8 cellular contexts compared by ENCODE assay signal in genomic region chr16:31179153-31179746, GRCh38. TPM values are rescaled to one million over a fixed set of nuclear protein-coding genes. Genes with fewer than 3 reads are reported as not detected.
A peak's percentile ranks its signal among the peaks of the same experiment; 100 is the strongest.
DNase-seq lines count a peak whose midpoint lies in the region; ATAC-seq and TF ChIP-seq lines count a peak whose summit lies in the region.

No MANE protein-coding gene starts in this region.

- H3K4me3 ChIP-seq in astrocyte of the cerebellum (ENCODE audit: low read depth, low read length) (peak overlapping the region; percentile 94), right lobe of liver (peak overlapping the region; percentile 78 to 97 (median 79)), transverse colon (peak overlapping the region; percentile 70 to 99 (median 94))

- DNase-seq in astrocyte of the cerebellum (ENCODE audit: low read depth) = no peak
- no peak for DNase-seq in right lobe of liver
- DNase-seq in transverse colon = no peak
- no peak for DNase-seq in NCI-H2196 (lab: John Stamatoyannopoulos, UW; ENCODE audit: unreplicated experiment)

- WGBS in right lobe of liver (ENCODE audit: insufficient coverage, low coverage, low lambda C conversion rate, missing lambda C conversion rate) = 4% methylated on average over 27 of the region's 29 CpGs
- 2 to 18% methylated on average over 4 to 29 of the region's 29 CpGs for WGBS in transverse colon (ENCODE audit: low coverage in 1 of 2), 2 donors

- ATAC-seq in GM18861 (IDR thresholded peaks at IDR 0.05; ENCODE audit: unreplicated experiment) (peak; percentile 3), HG03159 (IDR thresholded peaks at IDR 0.05; ENCODE audit: unreplicated experiment) (peak; percentile 11), right lobe of liver (peak in 1 of 4 donors; percentile 0), HG02588 (IDR thresholded peaks at IDR 0.05; ENCODE audit: unreplicated experiment) (no peak), GM21515 (IDR thresholded peaks at IDR 0.05; ENCODE audit: unreplicated experiment) (no peak)

- H3K4me1 ChIP-seq in right lobe of liver (peaks cover 0 to 19% (median 7%) of the 10 kb centered on the region in 4 donors), transverse colon (peaks cover 19 to 41% (median 32%) of the 10 kb centered on the region in 4 donors)

- no peak for TF ChIP-seq CTCF in astrocyte of the cerebellum (IDR thresholded peaks at IDR 0.05; ENCODE audit: low read depth, low read length, missing control alignments)
- TF ChIP-seq CTCF in right lobe of liver (IDR thresholded peaks at IDR 0.05) = no peak
- no peak for TF ChIP-seq CTCF in transverse colon (IDR thresholded peaks at IDR 0.05)

- no peaks in the 10 kb centered on the region for H3K9me3 ChIP-seq in right lobe of liver
- H3K9me3 ChIP-seq in transverse colon = no peaks in the 10 kb centered on the region

- H3K36me3 ChIP-seq in right lobe of liver (peaks cover 3 to 20% (median 10%) of the 10 kb centered on the region in 4 donors), transverse colon (peaks cover 0 to 19% (median 6%) of the 10 kb centered on the region in 4 donors)

- TF ChIP-seq POLR2A in right lobe of liver (IDR thresholded peaks at IDR 0.05) (no peak), transverse colon (IDR thresholded peaks at IDR 0.05) (no peak)

- intact Hi-C loops in right lobe of liver (cut with DNase I) (no loop called here), transverse colon (cut with DNase I; ENCODE audit: low total_unique reads) (no loop called here)

- H3K27me3 ChIP-seq in right lobe of liver = no peaks in the 10 kb centered on the region
- no peaks in the 10 kb centered on the region for H3K27me3 ChIP-seq in transverse colon

- H3K27ac ChIP-seq in right lobe of liver (peak overlapping the region; percentile 97 to 99 (median 97)), transverse colon (peak overlapping the region; percentile 96 to 99 (median 98))

- in situ Hi-C loops in astrocyte of the cerebellum (cut with HindIII; ENCODE audit: low sequenced_read_pairs) (no loop called here), transverse colon (cut with MboI; ENCODE audit: low pct_ligation_motif_present in 1 of 4, low pct_unique_long_range_greater_than_20kb in 1 of 4, low sequenced_read_pairs in 3 of 4) (loop anchor here in 1 of 4 donors (25.0 kb wide), 1 partner anchor 258 kb away; the partner anchor contains the start of genes COX6A2 and ZNF843)

- no peak for TF ChIP-seq EP300 in transverse colon (IDR thresholded peaks at IDR 0.05; ENCODE audit: low read depth)

RNA-seq across cellular contexts. Expression of gene FUS, which starts 0.7 kb away (rescaled TPM):
- total RNA-seq in right lobe of liver = 10 to 100 TPM; 18.7 to 69.7 (median 40.4) TPM
- 100 to 1,000 TPM in 1 of 4 donors, 10 to 100 TPM in 3; 43.6 to 116 (median 59.0) TPM for total RNA-seq in transverse colon

RNA-seq across cellular contexts. Expression of gene PYCARD, which starts 23.3 kb away (rescaled TPM):
- total RNA-seq in right lobe of liver (10 to 100 TPM in 3 of 6 experiments, 1 to 10 TPM in 3; 5.7 to 14.9 (median 9.6) TPM), transverse colon (100 to 1,000 TPM in 2 of 4 donors, 10 to 100 TPM in 2; 33.3 to 128 (median 90.6) TPM)

RNA-seq across cellular contexts. Expression of gene PRSS36, which starts 29.4 kb away (rescaled TPM):
- 1 to 10 TPM in 3 of 6 experiments, under 1 TPM in 3; 0.25 to 1.6 (median 1.0) TPM for total RNA-seq in right lobe of liver
- total RNA-seq in transverse colon = 10 to 100 TPM in 1 of 4 donors, 1 to 10 TPM in 2, not detected in 1; 8.1 to 42.3 (median 9.8) TPM

RNA-seq across cellular contexts. Expression of gene TRIM72, which starts 34.7 kb away (rescaled TPM):
- under 1 TPM in 1 of 6 experiments, not detected in 5; 0.06 TPM for total RNA-seq in right lobe of liver
- under 1 TPM in 1 of 4 donors, not detected in 3; 0.14 TPM for total RNA-seq in transverse colon

RNA-seq across cellular contexts. Expression of gene PYDC1, which starts 37.7 kb away (rescaled TPM):
- total RNA-seq in right lobe of liver (not detected), transverse colon (not detected)

Comparison
In these comparisons a context has a peak if more than half of its experiments do, and no peak if none do; other contexts are left out.
1. ATAC-seq: peak in GM18861 (single experiment) and HG03159 (single experiment); none in HG02588 (single experiment) and GM21515 (single experiment).
2. Peak in every context shown above with its lines, with median percentiles within 50 percentile points of each other: H3K4me3 ChIP-seq.